In the genomic region with DNA sequence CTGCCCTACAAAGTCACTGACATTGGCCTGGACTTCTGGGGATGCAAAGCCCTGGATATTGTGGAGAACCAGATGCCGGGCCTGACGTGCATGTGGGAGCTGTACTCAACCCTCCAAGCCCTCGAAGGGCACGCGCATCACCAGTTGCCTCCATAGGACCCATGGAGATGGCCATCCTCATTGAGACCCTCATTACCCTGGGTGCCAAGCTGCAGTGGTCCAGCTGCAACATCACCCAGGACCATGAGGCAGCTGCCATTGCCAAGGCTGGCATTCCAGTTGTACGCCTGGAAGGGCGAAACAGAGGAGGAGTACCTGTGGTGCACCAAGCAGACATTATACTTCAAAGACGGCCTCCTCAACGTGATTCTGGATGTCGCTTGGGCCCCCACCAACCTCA, we compare ENCODE assay signal across 10 cellular contexts. TPM values are rescaled to one million over a fixed set of nuclear protein-coding genes. Genes with fewer than 3 reads are reported as not detected.
"Had no signal": no experiment of that assay in that cellular context is flagged by ENCODE, and none has a peak within 500 bp of the region (broad histone marks: within the 10 kb centered on the region; RNA-seq: fewer than 3 reads in every experiment).

No MANE protein-coding gene starts in this region.

- FAIRE-seq: HepG2, K562 had no signal

- H3K36me3 Mint-ChIP-seq: IgD-negative memory B cell had no signal

- H3K27ac ChIP-seq: HL-60, KMS-11 had no signal

- DNase-seq: IMR-90, KBM-7, KG1 had no signal

- H3K9ac ChIP-seq: KMS-11 had no signal

- ATAC-seq: HepG2, K562 had no signal

- H3K4me3 Mint-ChIP-seq: IgD-negative memory B cell had no signal

- H3K4me3 ChIP-seq: K562 had no signal

- H3K27ac Mint-ChIP-seq: IgD-negative memory B cell had no signal

- H3K27me3 Mint-ChIP-seq: IgD-negative memory B cell had no signal

- H3K4me2 ChIP-seq: KMS-11 had no signal

RNA-seq across cellular contexts. Expression of gene CCDC83, which starts 1.9 kb away (rescaled TPM):
- total RNA-seq: HepG2, HT-29, HT1080, IMR-90, K562 had no signal
- polyA plus RNA-seq: HepG2, IMR-90, K562 had no signal
